ENCODE assay signal across 24 cellular contexts in genomic region chr19:19652482-19653295, GRCh38. TPM values are rescaled to one million over a fixed set of nuclear protein-coding genes. Genes with fewer than 3 reads are reported as not detected.
A peak's percentile ranks its signal among the peaks of the same experiment; 100 is the strongest.
DNase-seq lines count a peak whose midpoint lies in the region; ATAC-seq, FAIRE-seq and TF ChIP-seq lines count a peak whose summit lies in the region.
"Had no signal": no experiment of that assay in that cellular context is flagged by ENCODE, and none has a peak within 500 bp of the region (broad histone marks: within the 10 kb centered on the region; RNA-seq: fewer than 3 reads in every experiment).

No MANE protein-coding gene starts in this region.

- DNase-seq in HepG2 (ENCODE audit: low spot score) (no peak), right lobe of liver (no peak), T-cell (no peak), fibroblast of the aortic adventitia (ENCODE audit: low read depth) (peak; percentile 26), NCI-H2196 (lab: John Stamatoyannopoulos, UW; ENCODE audit: unreplicated experiment) (no peak), smooth muscle cell (lab: John Stamatoyannopoulos, UW; ENCODE audit: unreplicated experiment) (no peak), SKM-1 (lab: John Stamatoyannopoulos, UW; ENCODE audit: unreplicated experiment) (no peak)
- DNase-seq in activated CD4-positive, alpha-beta T cell treated with anti-CD3 and anti-CD28 coated beads, Interleukin-2, amount 10 ng/mL, durations not matched to agents 24 days and 14 days: no peak
- DNase-seq: activated CD8-positive, alpha-beta memory T cell treated with anti-CD3 and anti-CD28 coated beads for 24 hours; activated naive CD4-positive, alpha-beta T cell treated with anti-CD3 and anti-CD28 coated beads, Interleukin-2, amount 50 U/mL, for 16 hours; activated T-cell treated with anti-CD3 and anti-CD28 coated beads, Interleukin-2, amount 50 U/mL, for 48 hours; body of pancreas; CD8-positive, alpha-beta T cell; DMS79; foreskin keratinocyte; left cardiac atrium; NCI-H1105 treated with DMSO at 0.1 percent for 48 hours; NCI-H524; SHP77; stimulated activated CD4-positive, alpha-beta T cell treated with anti-CD3 and anti-CD28 coated beads, Interleukin-4, amount 100 ng/mL, for 4 hours had no signal

- intact Hi-C loops in HepG2 (cut with micrococcal nuclease; ENCODE audit: unreplicated experiment) (no loop called here), right lobe of liver (cut with DNase I) (no loop called here)
- intact Hi-C loops in activated CD4-positive, alpha-beta T cell treated with anti-CD3 and anti-CD28 coated beads, Interleukin-2, amount 10 ng/mL, durations not matched to agents 24 days and 14 days (cut with micrococcal nuclease): no loop called here

- H3K9ac ChIP-seq in HepG2 (ENCODE audit: insufficient read depth, low read depth, low read length) (no peak overlapping the region), smooth muscle cell (ENCODE audit: low read depth) (no peak overlapping the region)

- H2AFZ ChIP-seq in HepG2 (ENCODE audit: low read length) (no peak overlapping the region), smooth muscle cell (ENCODE audit: low read depth) (no peak overlapping the region)

- TF ChIP-seq CTCF in HepG2 (CRISPR knock-in tag; IDR thresholded peaks at IDR 0.05): no peak
- no peak for TF ChIP-seq CTCF in right lobe of liver (IDR thresholded peaks at IDR 0.05)
- TF ChIP-seq CTCF in fibroblast of the aortic adventitia (IDR thresholded peaks at IDR 0.05; ENCODE audit: insufficient read depth, low read length): no peak
- TF ChIP-seq CTCF in smooth muscle cell (IDR thresholded peaks at IDR 0.05; ENCODE audit: borderline replicate concordance, insufficient read depth, poor library complexity, severe bottlenecking): no peak

- H3K9me3 ChIP-seq in HepG2 (ENCODE audit: low read length) (no peaks in the 10 kb centered on the region), right lobe of liver (no peaks in the 10 kb centered on the region), smooth muscle cell (replicated peaks; ENCODE audit: low read depth) (no peaks in the 10 kb centered on the region)
- H3K9me3 ChIP-seq: body of pancreas, prostate gland had no signal

- no peaks in the 10 kb centered on the region for H4K20me1 ChIP-seq in HepG2 (ENCODE audit: insufficient read depth, low read length)
- no peaks in the 10 kb centered on the region for H4K20me1 ChIP-seq in smooth muscle cell (ENCODE audit: low read depth)

- 98% methylated on average over 19 of the region's 24 CpGs for whole genome bisulfite sequencing in HepG2 (ENCODE audit: low lambda C conversion rate)
- WGBS in right lobe of liver (ENCODE audit: insufficient coverage, low coverage, low lambda C conversion rate, missing lambda C conversion rate): 78% methylated on average over 4 of the region's 24 CpGs
- WGBS in smooth muscle cell (ENCODE audit: low lambda C conversion rate): 99% methylated on average over 24 of the region's 24 CpGs

- peak overlapping the region; percentile 24 to 56 for H3K27ac Mint-ChIP-seq in T-cell
- H3K27ac Mint-ChIP-seq in activated CD4-positive, alpha-beta T cell treated with anti-CD3 and anti-CD28 coated beads, Interleukin-2, amount 10 ng/mL, durations not matched to agents 24 days and 14 days: no peak overlapping the region
- H3K27ac Mint-ChIP-seq: CD8-positive, alpha-beta T cell; nephron had no signal

- TF ChIP-seq EP300 in HepG2 (IDR thresholded peaks at IDR 0.05; ENCODE audit: low read depth in 2 of 2, low read length in 2 of 2): no peak
- TF ChIP-seq EP300 in HepG2 (CRISPR knock-in tag; IDR thresholded peaks at IDR 0.05; ENCODE audit: borderline replicate concordance): no peak

- no peak for FAIRE-seq in HepG2 (lab: Jason Lieb, UNC)
- FAIRE-seq: endothelial cell of umbilical vein had no signal

- in situ Hi-C loops in HepG2 (cut with HindIII; ENCODE audit: extremely low pct_ligation_motif_present, low pct_unique_long_range_greater_than_20kb): no loop called here

- no peaks in the 10 kb centered on the region for H3K4me1 ChIP-seq in HepG2 (ENCODE audit: insufficient read depth, low read length)
- no peaks in the 10 kb centered on the region for H3K4me1 ChIP-seq in right lobe of liver
- no peaks in the 10 kb centered on the region for H3K4me1 ChIP-seq in smooth muscle cell (ENCODE audit: low read depth)
- H3K4me1 ChIP-seq: body of pancreas, foreskin keratinocyte, prostate gland had no signal

- CTCF ChIA-PET in HepG2 (lab: Yijun Ruan, JAX; ENCODE audit: low intra/inter-chr PET ratio, low total read pairs) (no interaction called here), T-cell (lab: Charles Lee) (no interaction called here)

- no peak for TF ChIP-seq POLR2A in HepG2 (IDR thresholded peaks at IDR 0.05; ENCODE audit: insufficient read depth in 1 of 2, low read depth in 2 of 2, low read length in 2 of 2)
- no peak for TF ChIP-seq POLR2A in right lobe of liver (IDR thresholded peaks at IDR 0.05)

- no TSS peak for BruUV-seq in HepG2 (replicated peaks; lab: Mats Ljungman, UMichigan)

- H3K4me1 Mint-ChIP-seq in T-cell: peaks cover 0 to 9% (median 0%) of the 10 kb centered on the region in 3 donors
- no peaks in the 10 kb centered on the region for H3K4me1 Mint-ChIP-seq in activated CD4-positive, alpha-beta T cell treated with anti-CD3 and anti-CD28 coated beads, Interleukin-2, amount 10 ng/mL, durations not matched to agents 24 days and 14 days
- H3K4me1 Mint-ChIP-seq: nephron had no signal

- no peaks in the 10 kb centered on the region for H3K27me3 ChIP-seq in HepG2 (ENCODE audit: control insufficient read depth in 1 of 2, insufficient read depth in 2 of 2, low read length in 2 of 2)
- H3K27me3 ChIP-seq in right lobe of liver: no peaks in the 10 kb centered on the region
- H3K27me3 ChIP-seq in smooth muscle cell (ENCODE audit: low read depth): no peaks in the 10 kb centered on the region
- H3K27me3 ChIP-seq: body of pancreas, foreskin keratinocyte had no signal

- no peaks in the 10 kb centered on the region for H3K9me3 Mint-ChIP-seq in T-cell
- H3K9me3 Mint-ChIP-seq in activated CD4-positive, alpha-beta T cell treated with anti-CD3 and anti-CD28 coated beads, Interleukin-2, amount 10 ng/mL, durations not matched to agents 24 days and 14 days: no peaks in the 10 kb centered on the region
- H3K9me3 Mint-ChIP-seq: CD8-positive, alpha-beta T cell; nephron; T-helper 1 cell treated with Interleukin-12 subunit alpha and Interleukin-12 subunit beta and Interleukin-4 antibody, amounts not matched to agents 30 μg/mL and 1 μg/mL, for 36 hours had no signal

- no peak overlapping the region for H3K4me3 Mint-ChIP-seq in T-cell
- H3K4me3 Mint-ChIP-seq in activated CD4-positive, alpha-beta T cell treated with anti-CD3 and anti-CD28 coated beads, Interleukin-2, amount 10 ng/mL, durations not matched to agents 24 days and 14 days: no peak overlapping the region
- H3K4me3 Mint-ChIP-seq: CD8-positive, alpha-beta T cell; nephron; T-helper 1 cell treated with Interleukin-12 subunit alpha and Interleukin-12 subunit beta and Interleukin-4 antibody, amounts not matched to agents 30 μg/mL and 1 μg/mL, for 36 hours had no signal

- no peak for ATAC-seq in HepG2
- ATAC-seq in right lobe of liver: no peak
- no peak for ATAC-seq in T-cell (replicated peaks in 1 of 4)
- ATAC-seq: body of pancreas; CD8-positive, alpha-beta T cell; foreskin keratinocyte; left cardiac atrium had no signal

- POLR2A ChIA-PET in HepG2 (lab: Yijun Ruan, JAX): no interaction called here
- POLR2A ChIA-PET in T-cell (lab: Charles Lee): interaction anchor here in 1 of 2 donors (0.6 kb wide), 1 partner anchor 249 kb away, joined by 4 read pairs; no protein-coding TSS in a partner anchor

- H3K4me3 ChIP-seq in HepG2 (replicated peaks in 1 of 3; ENCODE audit: insufficient read depth in 1 of 3, low read depth in 2 of 3, low read length in 3 of 3) (no peak overlapping the region), right lobe of liver (no peak overlapping the region), fibroblast of the aortic adventitia (ENCODE audit: low read depth, low read length) (no peak overlapping the region), smooth muscle cell (no peak overlapping the region)
- H3K4me3 ChIP-seq: body of pancreas, prostate gland had no signal

- no peaks in the 10 kb centered on the region for H3K79me2 ChIP-seq in HepG2 (ENCODE audit: insufficient read depth, low read length)
- H3K79me2 ChIP-seq in smooth muscle cell (ENCODE audit: low read depth): no peaks in the 10 kb centered on the region

- peaks cover 63 to 92% of the 10 kb centered on the region in 2 experiments for H3K36me3 ChIP-seq in HepG2 (replicated peaks in 1 of 2; ENCODE audit: control insufficient read depth in 1 of 2, insufficient read depth in 2 of 2, low read length in 2 of 2)
- peaks cover 4 to 80% (median 34%) of the 10 kb centered on the region in 4 donors for H3K36me3 ChIP-seq in right lobe of liver
- H3K36me3 ChIP-seq in smooth muscle cell (ENCODE audit: low read depth): no peaks in the 10 kb centered on the region

- H3K27me3 Mint-ChIP-seq in T-cell: no peaks in the 10 kb centered on the region
- no peaks in the 10 kb centered on the region for H3K27me3 Mint-ChIP-seq in activated CD4-positive, alpha-beta T cell treated with anti-CD3 and anti-CD28 coated beads, Interleukin-2, amount 10 ng/mL, durations not matched to agents 24 days and 14 days

- no peaks in the 10 kb centered on the region for H3F3A ChIP-seq in smooth muscle cell (ENCODE audit: low read depth)

- TF ChIP-seq RAD21 in HepG2 (CRISPR knock-in tag; IDR thresholded peaks at IDR 0.05): no peak

- H3K4me2 ChIP-seq in HepG2 (ENCODE audit: low read depth, low read length) (no peak overlapping the region), smooth muscle cell (no peak overlapping the region)

- no peak overlapping the region for H3K27ac ChIP-seq in HepG2 (ENCODE audit: extremely low read length, insufficient read depth, low read length)
- no peak overlapping the region for H3K27ac ChIP-seq in right lobe of liver
- H3K27ac ChIP-seq in smooth muscle cell (ENCODE audit: low read depth): no peak overlapping the region
- H3K27ac ChIP-seq: body of pancreas, foreskin keratinocyte, prostate gland had no signal

- peaks cover 47% of the 10 kb centered on the region for H3K36me3 Mint-ChIP-seq in T-cell
- peaks cover 64% of the 10 kb centered on the region for H3K36me3 Mint-ChIP-seq in activated CD4-positive, alpha-beta T cell treated with anti-CD3 and anti-CD28 coated beads, Interleukin-2, amount 10 ng/mL, durations not matched to agents 24 days and 14 days (ENCODE audit: low read depth)

RNA-seq across cellular contexts. Expression of gene GMIP, which starts 9.2 kb away (rescaled TPM):
- 1.3 and 1.8 TPM in 2 replicates for total RNA-seq in HepG2 (2016; rRNA removed; fragmentation: Illumina TruSeq; extraction: Trizol)
- total RNA-seq in HepG2 (2016; cell fraction: cytosol; rRNA removed; fragmentation: Illumina TruSeq; extraction: Trizol; ENCODE audit: low read depth): 0.88 and 1.5 TPM in 2 replicates
- 1.4 and 1.5 TPM in 2 replicates for total RNA-seq in HepG2 (2016; cell fraction: insoluble cytoplasmic fraction; rRNA removed; fragmentation: Illumina TruSeq; extraction: Trizol)
- 0.80 and 1.5 TPM in 2 replicates for total RNA-seq in HepG2 (2016; cell fraction: membrane; rRNA removed; fragmentation: Illumina TruSeq; extraction: Trizol)
- 1.7 and 2.0 TPM in 2 replicates for total RNA-seq in HepG2 (2016; cell fraction: nucleus; rRNA removed; fragmentation: Illumina TruSeq; extraction: Trizol)
- polyA plus RNA-seq in HepG2 (2011; rRNA removed): 1.4 and 1.5 TPM in 2 replicates
- 0.62 and 0.71 TPM in 2 replicates for polyA plus RNA-seq in HepG2 (2011; cell fraction: cytosol; rRNA removed)
- polyA plus RNA-seq in HepG2 (2011; cell fraction: nucleus; rRNA removed): 16.5 and 21.4 TPM in 2 replicates
- polyA plus RNA-seq in HepG2 (2012): 2.1 and 3.2 TPM in 2 replicates
- 0.38 and 0.47 TPM in 2 replicates for polyA plus RNA-seq in HepG2 (2016; cell fraction: cytosol; fragmentation: Illumina TruSeq; extraction: Trizol; ENCODE audit: low read depth)
- 1.8 and 2.2 TPM in 2 replicates for polyA plus RNA-seq in HepG2 (2016; cell fraction: insoluble cytoplasmic fraction; fragmentation: Illumina TruSeq; extraction: Trizol; ENCODE audit: low read depth)
- polyA plus RNA-seq in HepG2 (2016; cell fraction: membrane; fragmentation: Illumina TruSeq; extraction: Trizol; ENCODE audit: low read depth): 0.83 and 0.98 TPM in 2 replicates
- polyA plus RNA-seq in HepG2 (2016; cell fraction: nucleus; fragmentation: Illumina TruSeq; extraction: Trizol; ENCODE audit: insufficient read depth, low read depth): 4.6 and 6.5 TPM in 2 replicates
- polyA minus RNA-seq in HepG2 (2011; rRNA and poly(A)+ RNA removed; ENCODE audit: low replicate concordance): 1.3 and 6.5 TPM in 2 replicates
- polyA minus RNA-seq in HepG2 (2011; cell fraction: cytosol; rRNA and poly(A)+ RNA removed): 0.79 and 2.2 TPM in 2 replicates
- polyA minus RNA-seq in HepG2 (2011; cell fraction: nucleus; rRNA and poly(A)+ RNA removed): 2.4 and 3.0 TPM in 2 replicates
- 1 to 10 TPM; 3.5 to 8.0 (median 4.4) TPM for total RNA-seq in right lobe of liver
- 100 to 1,000 TPM in 4 of 5 donors, 10 to 100 TPM in 1; 99.5 to 148 (median 133) TPM for total RNA-seq in T-cell
- 2.0 and 3.2 TPM in 2 replicates for total RNA-seq in fibroblast of the aortic adventitia (ENCODE audit: low replicate concordance)
- 56.1 and 61.2 TPM in 2 replicates for total RNA-seq in activated CD4-positive, alpha-beta T cell treated with anti-CD3 and anti-CD28 coated beads, Interleukin-2, amount 10 ng/mL, durations not matched to agents 24 days and 14 days
- total RNA-seq in smooth muscle cell: 3.9 and 8.0 TPM in 2 replicates
- polyA plus RNA-seq in smooth muscle cell: 19.5 and 19.8 TPM in 2 replicates

RNA-seq across cellular contexts. Expression of gene ATP13A1, which starts 10.8 kb away (rescaled TPM):
- total RNA-seq in HepG2 (2016; rRNA removed; fragmentation: Illumina TruSeq; extraction: Trizol) (9.8 and 23.2 TPM in 2 replicates), right lobe of liver (100 to 1,000 TPM in 1 of 6 experiments, 10 to 100 TPM in 5; 26.3 to 159 (median 28.0) TPM), T-cell (100 to 1,000 TPM in 3 of 5 donors, 10 to 100 TPM in 2; 80.4 to 170 (median 156) TPM), fibroblast of the aortic adventitia (ENCODE audit: low replicate concordance) (35.1 and 173 TPM in 2 replicates), smooth muscle cell (48.1 and 51.7 TPM in 2 replicates)
- total RNA-seq in HepG2 (2016; cell fraction: cytosol; rRNA removed; fragmentation: Illumina TruSeq; extraction: Trizol; ENCODE audit: low read depth): 8.5 and 9.9 TPM in 2 replicates
- 5.9 and 25.7 TPM in 2 replicates for total RNA-seq in HepG2 (2016; cell fraction: insoluble cytoplasmic fraction; rRNA removed; fragmentation: Illumina TruSeq; extraction: Trizol)
- 11.2 and 13.7 TPM in 2 replicates for total RNA-seq in HepG2 (2016; cell fraction: membrane; rRNA removed; fragmentation: Illumina TruSeq; extraction: Trizol)
- 38.0 and 41.5 TPM in 2 replicates for total RNA-seq in HepG2 (2016; cell fraction: nucleus; rRNA removed; fragmentation: Illumina TruSeq; extraction: Trizol)
- polyA plus RNA-seq in HepG2 (2011; rRNA removed) (41.0 and 41.7 TPM in 2 replicates), smooth muscle cell (51.4 and 57.3 TPM in 2 replicates)
- 10.1 and 16.3 TPM in 2 replicates for polyA plus RNA-seq in HepG2 (2011; cell fraction: cytosol; rRNA removed)
- 461 and 645 TPM in 2 replicates for polyA plus RNA-seq in HepG2 (2011; cell fraction: nucleus; rRNA removed)
- polyA plus RNA-seq in HepG2 (2012): 25.9 and 38.7 TPM in 2 replicates
- polyA plus RNA-seq in HepG2 (2016; cell fraction: cytosol; fragmentation: Illumina TruSeq; extraction: Trizol; ENCODE audit: low read depth): 4.4 and 5.2 TPM in 2 replicates
- 7.4 and 11.3 TPM in 2 replicates for polyA plus RNA-seq in HepG2 (2016; cell fraction: insoluble cytoplasmic fraction; fragmentation: Illumina TruSeq; extraction: Trizol; ENCODE audit: low read depth)
- 8.0 and 10.2 TPM in 2 replicates for polyA plus RNA-seq in HepG2 (2016; cell fraction: membrane; fragmentation: Illumina TruSeq; extraction: Trizol; ENCODE audit: low read depth)
- 159 and 170 TPM in 2 replicates for polyA plus RNA-seq in HepG2 (2016; cell fraction: nucleus; fragmentation: Illumina TruSeq; extraction: Trizol; ENCODE audit: insufficient read depth, low read depth)
- 80.6 and 93.0 TPM in 2 replicates for polyA minus RNA-seq in HepG2 (2011; rRNA and poly(A)+ RNA removed; ENCODE audit: low replicate concordance)
- 18.7 and 21.6 TPM in 2 replicates for polyA minus RNA-seq in HepG2 (2011; cell fraction: cytosol; rRNA and poly(A)+ RNA removed)
- 57.6 and 63.4 TPM in 2 replicates for polyA minus RNA-seq in HepG2 (2011; cell fraction: nucleus; rRNA and poly(A)+ RNA removed)
- 85.9 and 89.2 TPM in 2 replicates for total RNA-seq in activated CD4-positive, alpha-beta T cell treated with anti-CD3 and anti-CD28 coated beads, Interleukin-2, amount 10 ng/mL, durations not matched to agents 24 days and 14 days

RNA-seq across cellular contexts. Expression of gene ZNF101, which starts 15.9 kb away (rescaled TPM):
- total RNA-seq in HepG2 (2016; rRNA removed; fragmentation: Illumina TruSeq; extraction: Trizol) (28.9 and 35.3 TPM in 2 replicates), right lobe of liver (1 to 10 TPM; 1.7 to 5.1 (median 3.0) TPM), T-cell (100 to 1,000 TPM in 3 of 5 donors, 10 to 100 TPM in 2; 66.2 to 180 (median 164) TPM), fibroblast of the aortic adventitia (ENCODE audit: low replicate concordance) (3.0 and 6.8 TPM in 2 replicates), smooth muscle cell (5.4 and 6.6 TPM in 2 replicates)
- total RNA-seq in HepG2 (2016; cell fraction: cytosol; rRNA removed; fragmentation: Illumina TruSeq; extraction: Trizol; ENCODE audit: low read depth): 5.8 and 9.2 TPM in 2 replicates
- 30.1 and 36.1 TPM in 2 replicates for total RNA-seq in HepG2 (2016; cell fraction: insoluble cytoplasmic fraction; rRNA removed; fragmentation: Illumina TruSeq; extraction: Trizol)
- 18.6 and 18.7 TPM in 2 replicates for total RNA-seq in HepG2 (2016; cell fraction: membrane; rRNA removed; fragmentation: Illumina TruSeq; extraction: Trizol)
- 18.7 and 19.2 TPM in 2 replicates for total RNA-seq in HepG2 (2016; cell fraction: nucleus; rRNA removed; fragmentation: Illumina TruSeq; extraction: Trizol)
- polyA plus RNA-seq in HepG2 (2011; rRNA removed) (10.9 and 12.9 TPM in 2 replicates), smooth muscle cell (0.83 and 2.8 TPM in 2 replicates)
- polyA plus RNA-seq in HepG2 (2011; cell fraction: cytosol; rRNA removed): 5.0 and 7.2 TPM in 2 replicates
- 5.5 and 6.9 TPM in 2 replicates for polyA plus RNA-seq in HepG2 (2011; cell fraction: nucleus; rRNA removed)
- 7.8 and 8.8 TPM in 2 replicates for polyA plus RNA-seq in HepG2 (2012)
- 4.9 and 6.0 TPM in 2 replicates for polyA plus RNA-seq in HepG2 (2016; cell fraction: cytosol; fragmentation: Illumina TruSeq; extraction: Trizol; ENCODE audit: low read depth)
- polyA plus RNA-seq in HepG2 (2016; cell fraction: insoluble cytoplasmic fraction; fragmentation: Illumina TruSeq; extraction: Trizol; ENCODE audit: low read depth): 24.4 and 28.4 TPM in 2 replicates
- polyA plus RNA-seq in HepG2 (2016; cell fraction: membrane; fragmentation: Illumina TruSeq; extraction: Trizol; ENCODE audit: low read depth): 9.1 and 9.6 TPM in 2 replicates
- polyA plus RNA-seq in HepG2 (2016; cell fraction: nucleus; fragmentation: Illumina TruSeq; extraction: Trizol; ENCODE audit: insufficient read depth, low read depth): 23.5 and 25.1 TPM in 2 replicates
- polyA minus RNA-seq in HepG2 (2011; rRNA and poly(A)+ RNA removed; ENCODE audit: low replicate concordance): 4.7 and 7.8 TPM in 2 replicates
- 6.7 and 11.7 TPM in 2 replicates for polyA minus RNA-seq in HepG2 (2011; cell fraction: cytosol; rRNA and poly(A)+ RNA removed)
- 16.0 and 18.4 TPM in 2 replicates for polyA minus RNA-seq in HepG2 (2011; cell fraction: nucleus; rRNA and poly(A)+ RNA removed)
- total RNA-seq in activated CD4-positive, alpha-beta T cell treated with anti-CD3 and anti-CD28 coated beads, Interleukin-2, amount 10 ng/mL, durations not matched to agents 24 days and 14 days: 44.2 and 45.5 TPM in 2 replicates

RNA-seq across cellular contexts. Expression of gene LPAR2, which starts 24.7 kb away (rescaled TPM):
- total RNA-seq in HepG2 (2016; rRNA removed; fragmentation: Illumina TruSeq; extraction: Trizol) (0.72 and 0.86 TPM in 2 replicates), right lobe of liver (1 to 10 TPM; 1.7 to 2.7 (median 2.2) TPM), T-cell (100 to 1,000 TPM in 1 of 5 donors, 10 to 100 TPM in 4; 78.3 to 106 (median 82.4) TPM), fibroblast of the aortic adventitia (ENCODE audit: low replicate concordance) (0.33 and 1.1 TPM in 2 replicates), smooth muscle cell (13.2 and 15.1 TPM in 2 replicates)
- not detected in 2 replicates for total RNA-seq in HepG2 (2016; cell fraction: cytosol; rRNA removed; fragmentation: Illumina TruSeq; extraction: Trizol; ENCODE audit: low read depth)
- 0.27 and 0.82 TPM in 2 replicates for total RNA-seq in HepG2 (2016; cell fraction: insoluble cytoplasmic fraction; rRNA removed; fragmentation: Illumina TruSeq; extraction: Trizol)
- total RNA-seq in HepG2 (2016; cell fraction: membrane; rRNA removed; fragmentation: Illumina TruSeq; extraction: Trizol): 0.19 TPM in 1 of 2 replicates, not detected in the other
- 0.50 and 1.2 TPM in 2 replicates for total RNA-seq in HepG2 (2016; cell fraction: nucleus; rRNA removed; fragmentation: Illumina TruSeq; extraction: Trizol)
- polyA plus RNA-seq in HepG2 (2011; rRNA removed) (3.6 TPM in 2 replicates), smooth muscle cell (20.1 and 24.5 TPM in 2 replicates)
- polyA plus RNA-seq in HepG2 (2011; cell fraction: cytosol; rRNA removed): 0.54 and 0.72 TPM in 2 replicates
- 37.6 and 51.5 TPM in 2 replicates for polyA plus RNA-seq in HepG2 (2011; cell fraction: nucleus; rRNA removed)
- 4.0 and 4.3 TPM in 2 replicates for polyA plus RNA-seq in HepG2 (2012)
- 0.12 and 0.14 TPM in 2 replicates for polyA plus RNA-seq in HepG2 (2016; cell fraction: cytosol; fragmentation: Illumina TruSeq; extraction: Trizol; ENCODE audit: low read depth)
- polyA plus RNA-seq in HepG2 (2016; cell fraction: insoluble cytoplasmic fraction; fragmentation: Illumina TruSeq; extraction: Trizol; ENCODE audit: low read depth): 0.24 and 0.39 TPM in 2 replicates
- polyA plus RNA-seq in HepG2 (2016; cell fraction: membrane; fragmentation: Illumina TruSeq; extraction: Trizol; ENCODE audit: low read depth): not detected in 2 replicates
- polyA plus RNA-seq in HepG2 (2016; cell fraction: nucleus; fragmentation: Illumina TruSeq; extraction: Trizol; ENCODE audit: insufficient read depth, low read depth): 6.2 and 6.6 TPM in 2 replicates
- polyA minus RNA-seq in HepG2 (2011; rRNA and poly(A)+ RNA removed; ENCODE audit: low replicate concordance): 1.3 and 4.7 TPM in 2 replicates
- not detected in 2 replicates for polyA minus RNA-seq in HepG2 (2011; cell fraction: cytosol; rRNA and poly(A)+ RNA removed)
- polyA minus RNA-seq in HepG2 (2011; cell fraction: nucleus; rRNA and poly(A)+ RNA removed): 1.6 and 5.4 TPM in 2 replicates
- total RNA-seq in activated CD4-positive, alpha-beta T cell treated with anti-CD3 and anti-CD28 coated beads, Interleukin-2, amount 10 ng/mL, durations not matched to agents 24 days and 14 days: 21.9 and 23.9 TPM in 2 replicates

RNA-seq across cellular contexts. Expression of gene PBX4, which starts 34.2 kb away (rescaled TPM):
- total RNA-seq in HepG2 (2016; rRNA removed; fragmentation: Illumina TruSeq; extraction: Trizol): not detected in 2 replicates
- total RNA-seq in HepG2 (2016; cell fraction: cytosol; rRNA removed; fragmentation: Illumina TruSeq; extraction: Trizol; ENCODE audit: low read depth): not detected in 2 replicates
- not detected in 2 replicates for total RNA-seq in HepG2 (2016; cell fraction: insoluble cytoplasmic fraction; rRNA removed; fragmentation: Illumina TruSeq; extraction: Trizol)
- total RNA-seq in HepG2 (2016; cell fraction: membrane; rRNA removed; fragmentation: Illumina TruSeq; extraction: Trizol): not detected in 2 replicates
- not detected in 2 replicates for total RNA-seq in HepG2 (2016; cell fraction: nucleus; rRNA removed; fragmentation: Illumina TruSeq; extraction: Trizol)
- not detected in 2 replicates for polyA plus RNA-seq in HepG2 (2011; rRNA removed)
- not detected in 2 replicates for polyA plus RNA-seq in HepG2 (2011; cell fraction: cytosol; rRNA removed)
- polyA plus RNA-seq in HepG2 (2011; cell fraction: nucleus; rRNA removed): not detected in 2 replicates
- not detected in 2 replicates for polyA plus RNA-seq in HepG2 (2012)
- not detected in 2 replicates for polyA plus RNA-seq in HepG2 (2016; cell fraction: cytosol; fragmentation: Illumina TruSeq; extraction: Trizol; ENCODE audit: low read depth)
- polyA plus RNA-seq in HepG2 (2016; cell fraction: insoluble cytoplasmic fraction; fragmentation: Illumina TruSeq; extraction: Trizol; ENCODE audit: low read depth): not detected in 2 replicates
- not detected in 2 replicates for polyA plus RNA-seq in HepG2 (2016; cell fraction: membrane; fragmentation: Illumina TruSeq; extraction: Trizol; ENCODE audit: low read depth)
- not detected in 2 replicates for polyA plus RNA-seq in HepG2 (2016; cell fraction: nucleus; fragmentation: Illumina TruSeq; extraction: Trizol; ENCODE audit: insufficient read depth, low read depth)
- polyA minus RNA-seq in HepG2 (2011; rRNA and poly(A)+ RNA removed; ENCODE audit: low replicate concordance): 2.6 TPM in 1 of 2 replicates, not detected in the other
- not detected in 2 replicates for polyA minus RNA-seq in HepG2 (2011; cell fraction: cytosol; rRNA and poly(A)+ RNA removed)
- not detected in 2 replicates for polyA minus RNA-seq in HepG2 (2011; cell fraction: nucleus; rRNA and poly(A)+ RNA removed)
- under 1 TPM in 1 of 6 experiments, not detected in 5; 0.87 TPM for total RNA-seq in right lobe of liver
- total RNA-seq in T-cell: 10 to 100 TPM; 40.9 to 48.3 (median 42.7) TPM
- 0.33 and 0.45 TPM in 2 replicates for total RNA-seq in fibroblast of the aortic adventitia (ENCODE audit: low replicate concordance)
- total RNA-seq in activated CD4-positive, alpha-beta T cell treated with anti-CD3 and anti-CD28 coated beads, Interleukin-2, amount 10 ng/mL, durations not matched to agents 24 days and 14 days: 19.2 and 20.5 TPM in 2 replicates
- total RNA-seq in smooth muscle cell: 2.5 TPM in 1 of 2 replicates, not detected in the other
- 1.7 and 4.5 TPM in 2 replicates for polyA plus RNA-seq in smooth muscle cell
- total RNA-seq: endothelial cell of umbilical vein had no signal
- polyA plus RNA-seq: endothelial cell of umbilical vein had no signal
